In genomic region chr11:72589802-72590761, GRCh38 we compare ENCODE assay signal across 8 cellular contexts.
DNase-seq lines count a peak whose midpoint lies in the region; ATAC-seq and TF ChIP-seq lines count a peak whose summit lies in the region.

No MANE protein-coding gene starts in this region.

- in situ Hi-C loops in gastrocnemius medialis (cut with MboI; ENCODE audit: low sequenced_read_pairs in 4 of 4) = loop anchor here (5.0 kb wide), 1 partner anchor 57 kb away; no protein-coding TSS in a partner anchor

- peak; percentile 92 for DNase-seq in DMS53 (lab: John Stamatoyannopoulos, UW)
- DNase-seq in NCI-H146 (lab: John Stamatoyannopoulos, UW) = peak; percentile 57
- DNase-seq in left cardiac atrium = peak; percentile 46
- DNase-seq in gastrocnemius medialis = no peak
- no peak for DNase-seq in NCI-H2029 treated with DMSO at 0.1 percent for 48 hours (lab: John Stamatoyannopoulos, UW)

- no peaks in the 10 kb centered on the region for H3K9me3 ChIP-seq in gastrocnemius medialis

- peak overlapping the region; percentile 58 for H3K4me3 Mint-ChIP-seq in activated T-helper 17 cell treated with anti-CD3 and anti-CD28 coated beads, Interleukin-2, amount 50 U/mL, for 72 hours

- H3K27ac Mint-ChIP-seq in activated T-helper 17 cell treated with anti-CD3 and anti-CD28 coated beads, Interleukin-2, amount 50 U/mL, for 72 hours = no peak overlapping the region

- TF ChIP-seq CTCF in gastrocnemius medialis (IDR thresholded peaks at IDR 0.05 in 4 of 5, conservative IDR thresholded peaks at IDR 0.05 in 1 of 5) = peak in 4 of 5 experiments; percentile 9 to 37 (median 26)

- H3K36me3 ChIP-seq in gastrocnemius medialis = no peaks in the 10 kb centered on the region

- no peak for TF ChIP-seq POLR2A in gastrocnemius medialis (IDR thresholded peaks at IDR 0.05)

- intact Hi-C loops in left cardiac atrium (cut with DNase I) (loop anchor here (2.0 to 5.0 kb wide), 2 partner anchors 53 to 92 kb away; no protein-coding TSS in a partner anchor), gastrocnemius medialis (cut with DNase I; ENCODE audit: low total_unique reads) (no loop called here)

- peaks cover 51% of the 10 kb centered on the region for H3K27me3 Mint-ChIP-seq in activated T-helper 17 cell treated with anti-CD3 and anti-CD28 coated beads, Interleukin-2, amount 50 U/mL, for 72 hours

- peak overlapping the region; percentile 0 to 36 (median 26) for H3K4me3 ChIP-seq in gastrocnemius medialis

- no peaks in the 10 kb centered on the region for H3K9me3 Mint-ChIP-seq in activated T-helper 17 cell treated with anti-CD3 and anti-CD28 coated beads, Interleukin-2, amount 50 U/mL, for 72 hours

- peaks cover 7% of the 10 kb centered on the region for H3K36me3 Mint-ChIP-seq in activated T-helper 17 cell treated with anti-CD3 and anti-CD28 coated beads, Interleukin-2, amount 50 U/mL, for 72 hours (ENCODE audit: low read depth)

- H3K4me1 ChIP-seq in gastrocnemius medialis = no peaks in the 10 kb centered on the region

- peaks cover 5 to 31% (median 7%) of the 10 kb centered on the region in 3 donors for H3K27me3 ChIP-seq in gastrocnemius medialis

- peak; percentile 32 for ATAC-seq in activated T-helper 17 cell treated with anti-CD3 and anti-CD28 coated beads, Interleukin-2, amount 50 U/mL, for 72 hours (replicated peaks)
- ATAC-seq in left cardiac atrium (peak in 1 of 2 donors; percentile 38), gastrocnemius medialis (no peak), HG02973 (IDR thresholded peaks at IDR 0.05; ENCODE audit: unreplicated experiment) (no peak), HG02885 (IDR thresholded peaks at IDR 0.05; ENCODE audit: poor library complexity, unreplicated experiment) (no peak)

- H3K4me1 Mint-ChIP-seq in activated T-helper 17 cell treated with anti-CD3 and anti-CD28 coated beads, Interleukin-2, amount 50 U/mL, for 72 hours = peaks cover 6% of the 10 kb centered on the region

- H3K27ac ChIP-seq in gastrocnemius medialis = no peak overlapping the region

Comparison
In these comparisons a context has a peak if more than half of its experiments do, and no peak if none do; other contexts are left out.
1. DNase-seq: peak in DMS53 (single experiment), NCI-H146 (single experiment) and left cardiac atrium (single experiment); none in gastrocnemius medialis (0 of 2) and NCI-H2029 treated with DMSO at 0.1 percent for 48 hours (single experiment).